In the genomic region with DNA sequence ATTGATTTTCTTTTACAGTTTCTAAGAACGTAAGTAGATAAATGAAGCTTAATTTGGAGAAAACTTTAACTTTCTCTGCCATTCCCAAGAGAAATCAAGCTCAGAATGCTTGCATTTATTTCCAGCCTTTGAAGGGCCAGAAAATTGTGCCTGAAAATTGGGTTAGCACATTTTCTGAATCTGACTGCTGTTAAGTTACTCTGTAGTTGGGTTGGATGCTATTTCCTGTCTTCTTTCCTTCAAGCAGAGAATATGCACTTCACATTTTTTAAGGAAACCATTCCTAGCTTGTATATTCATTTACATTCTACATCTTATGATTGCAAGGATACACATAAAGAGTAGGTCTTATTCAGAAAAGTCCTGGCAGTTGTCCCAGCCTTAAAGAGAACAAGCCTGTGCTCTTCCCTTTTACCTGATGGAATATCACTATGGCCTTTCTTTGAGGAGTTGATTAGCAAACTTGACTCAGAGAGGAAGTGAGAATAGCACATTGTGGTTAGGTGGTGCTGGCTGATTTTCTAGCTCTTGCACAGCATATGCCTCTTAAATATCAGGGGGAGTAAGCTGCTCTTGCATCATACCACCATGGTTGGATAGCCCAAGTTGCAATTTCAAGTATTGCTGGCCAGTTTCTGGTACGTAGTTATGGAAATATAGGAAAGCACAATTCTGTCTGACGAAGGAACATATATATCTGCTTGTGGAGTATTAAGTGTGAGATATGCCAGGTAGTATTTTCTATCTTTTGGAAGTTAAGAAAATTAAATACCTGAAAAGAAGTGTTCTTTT, we compare ENCODE assay signal across 8 cellular contexts.
A peak's percentile ranks its signal among the peaks of the same experiment; 100 is the strongest.
DNase-seq lines count a peak whose midpoint lies in the region; ATAC-seq, FAIRE-seq and TF ChIP-seq lines count a peak whose summit lies in the region.

No MANE protein-coding gene starts in this region.

- intact Hi-C loops in upper lobe of right lung (cut with DNase I): no loop called here

- H3K4me1 ChIP-seq in H1 (replicated peaks in 1 of 4; ENCODE audit: control insufficient read depth in 3 of 4, insufficient read depth in 4 of 4, low read length in 3 of 4) (no peaks in the 10 kb centered on the region), upper lobe of right lung (no peaks in the 10 kb centered on the region)

- H4K20me1 ChIP-seq in H1 (replicated peaks in 1 of 2; ENCODE audit: control insufficient read depth in 1 of 2, insufficient read depth in 2 of 2, low read length in 2 of 2): no peaks in the 10 kb centered on the region

- H3K79me1 ChIP-seq in H1 (ENCODE audit: low read depth, low read length): no peaks in the 10 kb centered on the region

- no peak overlapping the region for H3K9ac ChIP-seq in H1 (replicated peaks in 1 of 4; ENCODE audit: extremely low read depth in 1 of 4, low read depth in 3 of 4, low read length in 3 of 4)

- H3K27ac ChIP-seq in H1 (ENCODE audit: low read depth, low read length) (no peak overlapping the region), upper lobe of right lung (no peak overlapping the region)

- TF ChIP-seq CTCF in H1 (IDR thresholded peaks at IDR 0.05; ENCODE audit: control extremely low read depth in 1 of 3, insufficient read depth in 1 of 3, low read depth in 1 of 3, low read length in 3 of 3) (no peak), upper lobe of right lung (IDR thresholded peaks at IDR 0.05) (no peak)

- ATAC-seq in HG02852 (IDR thresholded peaks at IDR 0.05; ENCODE audit: unreplicated experiment): peak; percentile 99
- peak; percentile 89 for ATAC-seq in upper lobe of right lung

- H2AFZ ChIP-seq in H1 (ENCODE audit: low read length): no peak overlapping the region

- H3K14ac ChIP-seq in H1 (ENCODE audit: insufficient read length): no peak overlapping the region

- no peak overlapping the region for H2BK120ac ChIP-seq in H1 (replicated peaks; ENCODE audit: low read depth, low read length)

- H4K91ac ChIP-seq in H1 (replicated peaks; ENCODE audit: insufficient read length, low read length): no peak overlapping the region

- H3K4me2 ChIP-seq in H1 (ENCODE audit: insufficient read depth in 1 of 2, low read depth in 2 of 2, low read length in 2 of 2): no peak overlapping the region

- H2AK5ac ChIP-seq in H1 (ENCODE audit: low read depth, low read length): no peak overlapping the region

- POLR2A ChIA-PET in H1 (lab: Charles Lee; ENCODE audit: partially characterized antibody): interaction anchor here (1.2 kb wide), 1 partner anchor 11 kb away, joined by 3 read pairs; no protein-coding TSS in a partner anchor

- H3K18ac ChIP-seq in H1 (ENCODE audit: extremely low read depth, low read length): no peak overlapping the region

- 88% methylated on average over 3 of the region's 3 CpGs; no CpG with 5 or more reads in 1 of the 2 experiments for WGBS in H1 (ENCODE audit: extremely low coverage in 1 of 2, insufficient coverage in 1 of 2, insufficient read length in 1 of 2, insufficient replicate concordance in 2 of 2, low coverage in 1 of 2, low lambda C conversion rate in 2 of 2, missing lambda C conversion rate in 1 of 2), 2 experiments

- H4K8ac ChIP-seq in H1 (ENCODE audit: extremely low read depth, insufficient read depth, low read length): no peak overlapping the region

- no peak for TF ChIP-seq POLR2A in H1 (IDR thresholded peaks at IDR 0.05; ENCODE audit: control extremely low read depth in 1 of 2, low read depth in 2 of 2, low read length in 2 of 2)

- no peak overlapping the region for H3K4ac ChIP-seq in H1 (replicated peaks; ENCODE audit: insufficient read length, low read depth, low read length)

- H2BK5ac ChIP-seq in H1 (ENCODE audit: low read depth, low read length): no peak overlapping the region; the same call in 1 of the 2 replicates

- H2BK15ac ChIP-seq in H1 (ENCODE audit: low read length): no peak overlapping the region

- H3K4me3 ChIP-seq in H1 (ENCODE audit: extremely low read depth in 1 of 4, insufficient read depth in 2 of 4, low read depth in 3 of 4, low read length in 4 of 4): no peak overlapping the region
- no peak overlapping the region for H3K4me3 ChIP-seq in upper lobe of right lung

- CTCF ChIA-PET in H1 (lab: Charles Lee; ENCODE audit: partially characterized antibody): interaction anchor here (0.6 kb wide), 2 partner anchors 71 to 365 kb away, joined by 3 read pairs; no protein-coding TSS in a partner anchor

- H3K79me2 ChIP-seq in H1 (ENCODE audit: control insufficient read depth in 1 of 2, insufficient read depth in 2 of 2, low read length in 2 of 2): no peaks in the 10 kb centered on the region

- peak; percentile 6 to 17 for DNase-seq in stimulated activated CD8-positive, alpha-beta memory T cell treated with anti-CD3 and anti-CD28 coated beads, Interleukin-15, amount 100 ng/mL, for 48 hours (ENCODE audit: low read depth in 2 of 2)
- DNase-seq in stimulated activated CD8-positive, alpha-beta memory T cell treated with anti-CD3 and anti-CD28 coated beads, Interleukin-4, amount 100 ng/mL, for 48 hours: no peak
- peak; percentile 97 for DNase-seq in NOMO-1 treated with DMSO at 0.1 percent for 48 hours (lab: John Stamatoyannopoulos, UW; ENCODE audit: unreplicated experiment)
- no peak for DNase-seq in H1 (ENCODE audit: low read depth in 1 of 2, low spot score in 2 of 2)
- DNase-seq in upper lobe of right lung: no peak
- DNase-seq in NCI-H446 treated with DMSO at 0.1 percent for 48 hours (lab: John Stamatoyannopoulos, UW): no peak
- DNase-seq in SW 1271 (lab: John Stamatoyannopoulos, UW): no peak

- peaks cover 3 to 10% of the 10 kb centered on the region in 2 experiments; a peak in 1 of 4 replicates for H3K9me3 ChIP-seq in H1 (ENCODE audit: insufficient read depth in 2 of 2, low read depth in 1 of 2, low read length in 1 of 2)
- no peaks in the 10 kb centered on the region for H3K9me3 ChIP-seq in upper lobe of right lung

- peaks cover 0 to 4% (median 0%) of the 10 kb centered on the region in 4 experiments; a peak in 2 of 8 replicates for H3K36me3 ChIP-seq in H1 (ENCODE audit: control insufficient read depth in 2 of 4, insufficient read depth in 4 of 4, low read length in 3 of 4)
- H3K36me3 ChIP-seq in upper lobe of right lung: no peaks in the 10 kb centered on the region

- H4K5ac ChIP-seq in H1 (ENCODE audit: insufficient read length, low read depth, low read length): no peak overlapping the region

- no peak overlapping the region for H3K56ac ChIP-seq in H1 (replicated peaks; ENCODE audit: insufficient read length, low read depth, low read length)

- no peak for TF ChIP-seq RAD21 in H1 (IDR thresholded peaks at IDR 0.05 in 1 of 2, conservative IDR thresholded peaks at IDR 0.05 in 1 of 2; ENCODE audit: low read depth in 2 of 2, low read length in 2 of 2)

- no peak overlapping the region; the same call in 1 of the 2 replicates for H2BK12ac ChIP-seq in H1 (ENCODE audit: low read depth, low read length)

- H3K27me3 ChIP-seq in H1 (replicated peaks in 1 of 4; ENCODE audit: control insufficient read depth in 3 of 4, extremely low read depth in 1 of 4, insufficient read depth in 3 of 4, low read length in 3 of 4) (no peaks in the 10 kb centered on the region), upper lobe of right lung (no peaks in the 10 kb centered on the region)

- TF ChIP-seq EP300 in H1 (IDR thresholded peaks at IDR 0.05; ENCODE audit: borderline replicate concordance in 1 of 2, low read depth in 2 of 2, low read length in 2 of 2): no peak

- FAIRE-seq in H1 (lab: Jason Lieb, UNC): no peak

- H3K23ac ChIP-seq in H1 (ENCODE audit: insufficient read length): no peak overlapping the region

- H3K23me2 ChIP-seq in H1 (ENCODE audit: low read depth, low read length): no peaks in the 10 kb centered on the region

- H2BK20ac ChIP-seq in H1 (ENCODE audit: low read length): no peak overlapping the region

TF ChIP-seq in H1, 55 proteins besides CTCF, POLR2A, EP300 and RAD21:
- no peak for TF ChIP-seq ZNF274 (IDR thresholded peaks at IDR 0.05; ENCODE audit: borderline replicate concordance, extremely low read depth, low read length)
- no peak for TF ChIP-seq SRF (IDR thresholded peaks at IDR 0.05; ENCODE audit: low read depth, low read length)
- no peak for TF ChIP-seq ATF2 (IDR thresholded peaks at IDR 0.05; ENCODE audit: low read length)
- no peak for TF ChIP-seq BACH1 (IDR thresholded peaks at IDR 0.05; ENCODE audit: low read length)
- 0 out of 2 replicates have a peak, but pooled peaks have one; percentile 30 for TF ChIP-seq CEBPB (IDR thresholded peaks at IDR 0.05; ENCODE audit: low read depth, low read length)
- TF ChIP-seq FOSL1 (IDR thresholded peaks at IDR 0.05; ENCODE audit: insufficient read depth, low read depth, low read length): no peak

Comparison
In these comparisons a context has a peak if more than half of its experiments do, and no peak if none do; other contexts are left out.
1. DNase-seq: peak in stimulated activated CD8-positive, alpha-beta memory T cell treated with anti-CD3 and anti-CD28 coated beads, Interleukin-15, amount 100 ng/mL, for 48 hours (2 of 2) and NOMO-1 treated with DMSO at 0.1 percent for 48 hours (single experiment); none in stimulated activated CD8-positive, alpha-beta memory T cell treated with anti-CD3 and anti-CD28 coated beads, Interleukin-4, amount 100 ng/mL, for 48 hours (single experiment), H1 (0 of 2), upper lobe of right lung (single experiment), NCI-H446 treated with DMSO at 0.1 percent for 48 hours (single experiment) and SW 1271 (0 of 2).